Comparison of ENCODE assay signal across 20 cellular contexts in genomic region chr19:46383171-46383815, GRCh38. TPM values are rescaled to one million over a fixed set of nuclear protein-coding genes. Genes with fewer than 3 reads are reported as not detected.
DNase-seq lines count a peak whose midpoint lies in the region; ATAC-seq and TF ChIP-seq lines count a peak whose summit lies in the region.
"Had no signal": no experiment of that assay in that cellular context is flagged by ENCODE, and none has a peak within 500 bp of the region (broad histone marks: within the 10 kb centered on the region; RNA-seq: fewer than 3 reads in every experiment).

No MANE protein-coding gene starts in this region.

- no peak overlapping the region for H3K4me3 ChIP-seq in left ventricle myocardium inferior

- H3K9me3 Mint-ChIP-seq in chondrocyte (ENCODE audit: low read depth) (no peaks in the 10 kb centered on the region), HFFc6 (0 out of 2 replicates have a peak, but pooled peaks cover under 1% of the 10 kb centered on the region)
- H3K9me3 Mint-ChIP-seq: CD4-positive, alpha-beta T cell had no signal

- H3K27ac ChIP-seq in left ventricle myocardium inferior (replicated peaks): peak overlapping the region; percentile 51

- ATAC-seq in left cardiac atrium (no peak), GM18870 (IDR thresholded peaks at IDR 0.05; ENCODE audit: unreplicated experiment) (no peak)

- H3K27me3 Mint-ChIP-seq in chondrocyte (ENCODE audit: low read depth): no peaks in the 10 kb centered on the region
- no peaks in the 10 kb centered on the region; the same call in none of the 2 replicates for H3K27me3 Mint-ChIP-seq in HFFc6 (ENCODE audit: insufficient read depth)
- H3K27me3 Mint-ChIP-seq: CD4-positive, alpha-beta T cell had no signal

- intact Hi-C loops in left ventricle myocardium inferior (cut with micrococcal nuclease) (no loop called here), left cardiac atrium (cut with DNase I) (no loop called here)

- DNase-seq in left ventricle myocardium inferior: no peak
- DNase-seq in left cardiac atrium: no peak
- DNase-seq in chondrocyte (ENCODE audit: low spot score): peak; percentile 41
- DNase-seq in mesenteric fat pad (ENCODE audit: low spot score): peak; percentile 65
- DNase-seq in HFFc6: no peak
- DNase-seq in A172 (ENCODE audit: low spot score): no peak
- DNase-seq: BE2C, Calu3, DMS53, H7, NCI-H1417 treated with DMSO at 0.1 percent for 48 hours, NCI-H1930, NCI-H2171, NCI-H446, NCI-H69, RPMI8226 had no signal

- peaks cover 61% of the 10 kb centered on the region for H3K36me3 ChIP-seq in left ventricle myocardium inferior

- H3K9me3 ChIP-seq in left ventricle myocardium inferior (replicated peaks): no peaks in the 10 kb centered on the region
- H3K9me3 ChIP-seq: BE2C had no signal

- TF ChIP-seq CTCF in left ventricle myocardium inferior (IDR thresholded peaks at IDR 0.05; ENCODE audit: borderline replicate concordance) (no peak), chondrocyte (IDR thresholded peaks at IDR 0.05) (no peak), HFFc6 (IDR thresholded peaks at IDR 0.05) (no peak)

- H3K27ac Mint-ChIP-seq in chondrocyte (ENCODE audit: unreplicated experiment) (no peak overlapping the region), HFFc6 (no peak overlapping the region)
- H3K27ac Mint-ChIP-seq: CD4-positive, alpha-beta T cell had no signal

- H3K4me3 Mint-ChIP-seq in chondrocyte (ENCODE audit: unreplicated experiment) (no peak overlapping the region), HFFc6 (no peak overlapping the region)
- H3K4me3 Mint-ChIP-seq: CD4-positive, alpha-beta T cell had no signal

- H3K36me3 Mint-ChIP-seq in chondrocyte (ENCODE audit: low read depth): peaks cover 48% of the 10 kb centered on the region
- H3K36me3 Mint-ChIP-seq in HFFc6 (ENCODE audit: low read depth): peaks cover 34% of the 10 kb centered on the region

- peaks cover 33% of the 10 kb centered on the region for H3K4me1 Mint-ChIP-seq in chondrocyte (ENCODE audit: low read depth)
- peaks cover 29% of the 10 kb centered on the region for H3K4me1 Mint-ChIP-seq in HFFc6 (ENCODE audit: low read depth)

- H3K4me1 ChIP-seq in left ventricle myocardium inferior: peaks cover 50% of the 10 kb centered on the region
- H3K4me1 ChIP-seq: BE2C had no signal

- no peaks in the 10 kb centered on the region for H3K27me3 ChIP-seq in left ventricle myocardium inferior (ENCODE audit: low read depth)
- H3K27me3 ChIP-seq: BE2C had no signal

RNA-seq across cellular contexts. Expression of gene CCDC8, which starts 30.1 kb away (rescaled TPM):
- 30.8 TPM for total RNA-seq in left ventricle myocardium inferior
- 10 to 100 TPM; 29.6 to 38.4 TPM for total RNA-seq in left cardiac atrium
- total RNA-seq in chondrocyte: 39.3 to 53.2 TPM (median 39.5 TPM) in 3 replicates
- 2.9 TPM for total RNA-seq in mesenteric fat pad
- 10 to 100 TPM in 4 of 6 experiments, 1 to 10 TPM in 2; 6.3 to 10.6 (median 10.2) TPM for total RNA-seq in HFFc6 (2021; fragmentation: NEBNext Ultra II Directional; extraction: Animal tissue kit (Norgen Biotek cat#: 25700))
- not detected in 2 replicates for total RNA-seq in A172 (2014; rRNA removed; shearing (Covaris generic))
- total RNA-seq: Calu3; CD4-positive, alpha-beta T cell; HT-29; SK-MEL-5 had no signal

RNA-seq across cellular contexts. Expression of gene PPP5C, which starts 36.4 kb away (rescaled TPM):
- 70.8 TPM for total RNA-seq in left ventricle myocardium inferior
- total RNA-seq in left cardiac atrium: 10 to 100 TPM; 60.5 to 75.1 TPM
- total RNA-seq in chondrocyte: 62.5 to 90.6 TPM (median 62.6 TPM) in 3 replicates
- 44.3 TPM for total RNA-seq in mesenteric fat pad
- 10 to 100 TPM; 62.8 to 80.6 (median 76.3) TPM for total RNA-seq in HFFc6 (2021; fragmentation: NEBNext Ultra II Directional; extraction: Animal tissue kit (Norgen Biotek cat#: 25700))
- total RNA-seq in A172 (2014; rRNA removed; shearing (Covaris generic)): 40.4 and 53.1 TPM in 2 replicates

RNA-seq across cellular contexts. Expression of gene PNMA8C, which starts 45.4 kb away (rescaled TPM):
- total RNA-seq in left ventricle myocardium inferior (not detected), left cardiac atrium (under 1 TPM; 0.09 to 0.16 TPM), chondrocyte (0.10 to 0.27 TPM (median 0.20 TPM) in 3 replicates), mesenteric fat pad (not detected)
- total RNA-seq in HFFc6 (2021; fragmentation: NEBNext Ultra II Directional; extraction: Animal tissue kit (Norgen Biotek cat#: 25700)): under 1 TPM in 3 of 6 experiments, not detected in 3; 0.05 to 0.09 (median 0.07) TPM
- not detected in 2 replicates for total RNA-seq in A172 (2014; rRNA removed; shearing (Covaris generic))
- total RNA-seq: Calu3; CD4-positive, alpha-beta T cell; HT-29; SK-MEL-5 had no signal

Comparison
In these comparisons a context has a peak if more than half of its experiments do, and no peak if none do; other contexts are left out.
1. DNase-seq: peak in chondrocyte (single experiment) and mesenteric fat pad (single experiment); none in left ventricle myocardium inferior (single experiment), left cardiac atrium (single experiment), HFFc6 (single experiment) and A172 (single experiment).